1 cellular context compared by ENCODE assay signal in genomic region chr5:34499001-34499734, GRCh38.
TF ChIP-seq lines count a peak whose summit lies in the region.

No MANE protein-coding gene starts in this region.

TF ChIP-seq in endothelial cell of umbilical vein, 7 proteins besides CTCF, POLR2A, EP300 and RAD21 (continued from another document):
- TF ChIP-seq FOS (IDR thresholded peaks at IDR 0.05; ENCODE audit: borderline replicate concordance, insufficient read depth, low read length): peak; percentile 88
